ENCODE assay signal across 8 cellular contexts in genomic region chr2:20378891-20379519, GRCh38. TPM values are rescaled to one million over a fixed set of nuclear protein-coding genes. Genes with fewer than 3 reads are reported as not detected.
DNase-seq lines count a peak whose midpoint lies in the region; ATAC-seq and TF ChIP-seq lines count a peak whose summit lies in the region.

No MANE protein-coding gene starts in this region.

- H3K27ac ChIP-seq in layer of hippocampus (ENCODE audit: low read depth, low read length) = peak overlapping the region; percentile 40
- peak overlapping the region; percentile 50 for H3K27ac ChIP-seq in substantia nigra (ENCODE audit: low read depth, low read length, poor library complexity, severe bottlenecking)

- H3K27ac Mint-ChIP-seq in activated CD8-positive, alpha-beta memory T cell treated with anti-CD3 and anti-CD28 coated beads, Interleukin-2, amount 10 ng/mL, durations not matched to agents 7 days and 5 days = no peak overlapping the region
- H3K27ac Mint-ChIP-seq in chondrocyte (ENCODE audit: unreplicated experiment) = peak overlapping the region; percentile 8

- peak; percentile 90 for TF ChIP-seq CTCF in chondrocyte (IDR thresholded peaks at IDR 0.05)

- peaks cover 9% of the 10 kb centered on the region for H3K4me1 Mint-ChIP-seq in activated CD8-positive, alpha-beta memory T cell treated with anti-CD3 and anti-CD28 coated beads, Interleukin-2, amount 10 ng/mL, durations not matched to agents 7 days and 5 days
- H3K4me1 Mint-ChIP-seq in chondrocyte (ENCODE audit: low read depth) = peaks cover 13% of the 10 kb centered on the region

- ATAC-seq in activated CD8-positive, alpha-beta memory T cell treated with anti-CD3 and anti-CD28 coated beads, Interleukin-2, amount 10 ng/mL, durations not matched to agents 7 days and 5 days = peak; percentile 36
- no peak for ATAC-seq in HG03039 (IDR thresholded peaks at IDR 0.05; ENCODE audit: unreplicated experiment)

- CTCF ChIA-PET in activated CD8-positive, alpha-beta memory T cell treated with anti-CD3 and anti-CD28 coated beads, Interleukin-2, amount 10 ng/mL, durations not matched to agents 7 days and 5 days (lab: Charles Lee) = interaction anchor here (0.7 to 3.1 kb wide), 4 partner anchors 29 to 264 kb away, joined by 3 to 17 read pairs (median 6); no protein-coding TSS in a partner anchor

- DNase-seq in activated CD8-positive, alpha-beta memory T cell treated with anti-CD3 and anti-CD28 coated beads, Interleukin-2, amount 10 ng/mL, durations not matched to agents 7 days and 5 days = no peak
- DNase-seq in activated CD8-positive, alpha-beta memory T cell treated with anti-CD3 and anti-CD28 coated beads for 24 hours = no peak
- DNase-seq in NCI-H69 (lab: John Stamatoyannopoulos, UW) (peak; percentile 76), chondrocyte (ENCODE audit: low spot score) (no peak), substantia nigra (lab: John Stamatoyannopoulos, UW) (peak; percentile 10 to 87 (median 72))
- no peak for DNase-seq in stimulated activated CD8-positive, alpha-beta memory T cell treated with anti-CD3 and anti-CD28 coated beads, Interleukin-4, amount 100 ng/mL, for 48 hours

- no peak overlapping the region for H3K4me3 Mint-ChIP-seq in activated CD8-positive, alpha-beta memory T cell treated with anti-CD3 and anti-CD28 coated beads, Interleukin-2, amount 10 ng/mL, durations not matched to agents 7 days and 5 days
- H3K4me3 Mint-ChIP-seq in chondrocyte (ENCODE audit: unreplicated experiment) = no peak overlapping the region

- no peaks in the 10 kb centered on the region for H3K9me3 Mint-ChIP-seq in activated CD8-positive, alpha-beta memory T cell treated with anti-CD3 and anti-CD28 coated beads, Interleukin-2, amount 10 ng/mL, durations not matched to agents 7 days and 5 days (ENCODE audit: low read depth)
- H3K9me3 Mint-ChIP-seq in chondrocyte (ENCODE audit: low read depth) = no peaks in the 10 kb centered on the region

- H3K36me3 Mint-ChIP-seq in activated CD8-positive, alpha-beta memory T cell treated with anti-CD3 and anti-CD28 coated beads, Interleukin-2, amount 10 ng/mL, durations not matched to agents 7 days and 5 days = no peaks in the 10 kb centered on the region
- H3K36me3 Mint-ChIP-seq in chondrocyte (ENCODE audit: low read depth) = no peaks in the 10 kb centered on the region

- no peaks in the 10 kb centered on the region for H3K27me3 ChIP-seq in layer of hippocampus (ENCODE audit: control insufficient read depth, insufficient read depth, low read length)

- peaks cover 16% of the 10 kb centered on the region for H3K27me3 Mint-ChIP-seq in activated CD8-positive, alpha-beta memory T cell treated with anti-CD3 and anti-CD28 coated beads, Interleukin-2, amount 10 ng/mL, durations not matched to agents 7 days and 5 days
- H3K27me3 Mint-ChIP-seq in chondrocyte (ENCODE audit: low read depth) = peaks cover 5% of the 10 kb centered on the region

RNA-seq across cellular contexts. Expression of gene PUM2, which starts 28.4 kb away (rescaled TPM):
- total RNA-seq in activated CD8-positive, alpha-beta memory T cell treated with anti-CD3 and anti-CD28 coated beads, Interleukin-2, amount 10 ng/mL, durations not matched to agents 7 days and 5 days = 100 to 1,000 TPM; 120 to 127 TPM
- total RNA-seq in chondrocyte = 67.7 to 73.1 TPM (median 70.0 TPM) in 3 replicates

Comparison
In these comparisons a context has a peak if more than half of its experiments do, and no peak if none do; other contexts are left out.
1. DNase-seq: peak in NCI-H69 (single experiment) and substantia nigra (49 of 49); none in activated CD8-positive, alpha-beta memory T cell treated with anti-CD3 and anti-CD28 coated beads, Interleukin-2, amount 10 ng/mL, durations not matched to agents 7 days and 5 days (single experiment), activated CD8-positive, alpha-beta memory T cell treated with anti-CD3 and anti-CD28 coated beads for 24 hours (single experiment), chondrocyte (single experiment) and stimulated activated CD8-positive, alpha-beta memory T cell treated with anti-CD3 and anti-CD28 coated beads, Interleukin-4, amount 100 ng/mL, for 48 hours (single experiment).